In genomic region chr15:40137011-40137906, GRCh38 we compare ENCODE assay signal across 1 cellular context.
TF ChIP-seq lines count a peak whose summit lies in the region.

No MANE protein-coding gene starts in this region.

TF ChIP-seq in K562, 482 proteins besides CTCF, POLR2A, EP300 and RAD21 (continues in another document):
- TF ChIP-seq ZFP1 (CRISPR knock-in tag; IDR thresholded peaks at IDR 0.05): no peak
- TF ChIP-seq CEBPZ (IDR thresholded peaks at IDR 0.05; ENCODE audit: borderline replicate concordance, low read depth, low read length): no peak
- peak; percentile 72 for TF ChIP-seq ZNF384 (IDR thresholded peaks at IDR 0.05; ENCODE audit: low read depth, low read length)
- TF ChIP-seq ZNF512 (tag; IDR thresholded peaks at IDR 0.05): no peak
- no peak for TF ChIP-seq TEAD4 (IDR thresholded peaks at IDR 0.05; ENCODE audit: low read length)
- TF ChIP-seq TEAD4 (CRISPR knock-in tag; IDR thresholded peaks at IDR 0.05; ENCODE audit: borderline replicate concordance): no peak
- TF ChIP-seq DNMT1 (IDR thresholded peaks at IDR 0.05): no peak
- no peak for TF ChIP-seq MXD1 (CRISPR knock-in tag; IDR thresholded peaks at IDR 0.05; ENCODE audit: borderline replicate concordance, poor library complexity, severe bottlenecking)
- no peak for TF ChIP-seq NFRKB (IDR thresholded peaks at IDR 0.05; ENCODE audit: low read depth)
- no peak for TF ChIP-seq STAG1 (CRISPR knock-in tag; IDR thresholded peaks at IDR 0.05; ENCODE audit: borderline replicate concordance)
- TF ChIP-seq DPF2 (IDR thresholded peaks at IDR 0.05): no peak; the same call in none of the 2 replicates
- no peak for TF ChIP-seq ZNF165 (CRISPR knock-in tag; IDR thresholded peaks at IDR 0.05; ENCODE audit: borderline replicate concordance)
- no peak for TF ChIP-seq BCLAF1 (IDR thresholded peaks at IDR 0.05; ENCODE audit: borderline replicate concordance in 1 of 2, control insufficient read depth in 1 of 2, low read depth in 2 of 2, low read length in 1 of 2)
- 0 out of 2 replicates have a peak, but pooled peaks have one; percentile 31 for TF ChIP-seq ZBTB2 (IDR thresholded peaks at IDR 0.05)
- TF ChIP-seq IRF2 (CRISPR knock-in tag; IDR thresholded peaks at IDR 0.05): no peak
- 0 out of 2 replicates have a peak, but pooled peaks have one; percentile 21 for TF ChIP-seq GABPB1 (CRISPR knock-in tag; IDR thresholded peaks at IDR 0.05)
- TF ChIP-seq ZNF121 (CRISPR knock-in tag; conservative IDR thresholded peaks at IDR 0.05): no peak
- TF ChIP-seq RBM25 (IDR thresholded peaks at IDR 0.05; ENCODE audit: low read depth, low read length, severe bottlenecking): no peak
- TF ChIP-seq ARID4B (CRISPR knock-in tag; IDR thresholded peaks at IDR 0.05): no peak
- TF ChIP-seq MLLT1 (IDR thresholded peaks at IDR 0.05): no peak
- TF ChIP-seq ATF3 (IDR thresholded peaks at IDR 0.05): no peak
- no peak for TF ChIP-seq ATF3 (CRISPR knock-in tag; conservative IDR thresholded peaks at IDR 0.05)
- TF ChIP-seq ZNF76 (CRISPR knock-in tag; IDR thresholded peaks at IDR 0.05; ENCODE audit: borderline replicate concordance): no peak
- no peak for TF ChIP-seq CC2D1A (IDR thresholded peaks at IDR 0.05)
- TF ChIP-seq ZNF408 (CRISPR knock-in tag; IDR thresholded peaks at IDR 0.05; ENCODE audit: low read depth): no peak
- no peak for TF ChIP-seq ZNF507 (tag; conservative IDR thresholded peaks at IDR 0.05)
- TF ChIP-seq ETV6 (IDR thresholded peaks at IDR 0.05; ENCODE audit: borderline replicate concordance in 1 of 2, low read depth in 2 of 2, low read length in 1 of 2): no peak
- TF ChIP-seq ETV6 (CRISPR knock-in tag; IDR thresholded peaks at IDR 0.05; ENCODE audit: borderline replicate concordance): no peak
- TF ChIP-seq PTRF (tag; IDR thresholded peaks at IDR 0.05): no peak
- TF ChIP-seq MAFF (IDR thresholded peaks at IDR 0.05; ENCODE audit: low read length): no peak
- TF ChIP-seq NFIX (CRISPR knock-in tag; IDR thresholded peaks at IDR 0.05; ENCODE audit: low read depth): no peak
- TF ChIP-seq MIER1 (IDR thresholded peaks at IDR 0.05; ENCODE audit: low read depth): no peak
- no peak for TF ChIP-seq HMG20B (CRISPR knock-in tag; IDR thresholded peaks at IDR 0.05)
- TF ChIP-seq SFPQ (IDR thresholded peaks at IDR 0.05; ENCODE audit: low read depth, low read length): no peak
- no peak for TF ChIP-seq PHB2 (IDR thresholded peaks at IDR 0.05; ENCODE audit: low read depth)
- no peak for TF ChIP-seq BRCA1 (IDR thresholded peaks at IDR 0.05)
- no peak for TF ChIP-seq BRCA1 (CRISPR knock-in tag; IDR thresholded peaks at IDR 0.05)
- TF ChIP-seq ZBTB34 (CRISPR knock-in tag; IDR thresholded peaks at IDR 0.05): no peak
- no peak for TF ChIP-seq NONO (IDR thresholded peaks at IDR 0.05; ENCODE audit: low read depth in 2 of 2, low read length in 1 of 2)
- TF ChIP-seq YY1 (IDR thresholded peaks at IDR 0.05; ENCODE audit: borderline replicate concordance in 1 of 3, control insufficient read depth in 1 of 3, extremely low read depth in 1 of 3, insufficient read depth in 3 of 3, insufficient read length in 1 of 3, insufficient replicate concordance in 2 of 3, low read depth in 1 of 3, low read length in 2 of 3): no peak
